10 cellular contexts compared by ENCODE assay signal in genomic region chr19:491146-491741, GRCh38. TPM values are rescaled to one million over a fixed set of nuclear protein-coding genes. Genes with fewer than 3 reads are reported as not detected.
DNase-seq lines count a peak whose midpoint lies in the region; ATAC-seq and TF ChIP-seq lines count a peak whose summit lies in the region.
"Had no signal": no experiment of that assay in that cellular context is flagged by ENCODE, and none has a peak within 500 bp of the region (broad histone marks: within the 10 kb centered on the region; RNA-seq: fewer than 3 reads in every experiment).

No MANE protein-coding gene starts in this region.

- H3K9me3 ChIP-seq in neutrophil (no peaks in the 10 kb centered on the region), MG63 (no peaks in the 10 kb centered on the region)
- H3K9me3 ChIP-seq: SJSA1 had no signal

- ATAC-seq in HG02884 (IDR thresholded peaks at IDR 0.05; ENCODE audit: unreplicated experiment): no peak
- ATAC-seq: activated T-helper 17 cell treated with anti-CD3 and anti-CD28 coated beads, Interleukin-2, amount 50 U/mL, for 72 hours had no signal

- peak overlapping the region; percentile 10 for H3K27ac ChIP-seq in neutrophil
- H3K27ac ChIP-seq: SJSA1 had no signal

- peaks cover 17 to 29% of the 10 kb centered on the region in 2 experiments for H3K4me1 ChIP-seq in neutrophil (ENCODE audit: control insufficient read depth in 1 of 2, insufficient read depth in 1 of 2, low read depth in 1 of 2, low read length in 1 of 2)

- TF ChIP-seq CTCF in neutrophil (IDR thresholded peaks at IDR 0.05): no peak

- DNase-seq in activated T-cell treated with anti-CD3 and anti-CD28 coated beads, Interleukin-2, amount 50 U/mL, for 1 hour: peak; percentile 48
- DNase-seq in activated T-cell treated with anti-CD3 and anti-CD28 coated beads for 4 hours: no peak
- DNase-seq in T1000 (lab: John Stamatoyannopoulos, UW): peak; percentile 73
- no peak for DNase-seq in MG63
- DNase-seq: KG1, NCI-H1694 treated with DMSO at 0.1 percent for 48 hours had no signal

- H3K4me3 ChIP-seq in neutrophil (ENCODE audit: low read depth in 1 of 2, low read length in 1 of 2) (no peak overlapping the region), MG63 (no peak overlapping the region)
- H3K4me3 ChIP-seq: SJSA1 had no signal

- H3K27me3 ChIP-seq in neutrophil: peaks cover 45% of the 10 kb centered on the region
- H3K27me3 ChIP-seq in MG63: no peaks in the 10 kb centered on the region

- H3K36me3 ChIP-seq in neutrophil: no peaks in the 10 kb centered on the region
- no peaks in the 10 kb centered on the region for H3K36me3 ChIP-seq in MG63

RNA-seq across cellular contexts. Expression of gene MADCAM1, which starts 5.0 kb away (rescaled TPM):
- not detected in 2 replicates for total RNA-seq in MG63 (2014; rRNA removed; shearing (Covaris generic); ENCODE audit: low replicate concordance)
- total RNA-seq: SJSA1 had no signal

RNA-seq across cellular contexts. Expression of gene TPGS1, which starts 16.1 kb away (rescaled TPM):
- 22.6 and 27.7 TPM in 2 replicates for total RNA-seq in MG63 (2014; rRNA removed; shearing (Covaris generic); ENCODE audit: low replicate concordance)

RNA-seq across cellular contexts. Expression of gene SHC2, which starts 30.4 kb away (rescaled TPM):
- total RNA-seq in MG63 (2014; rRNA removed; shearing (Covaris generic); ENCODE audit: low replicate concordance): not detected in 2 replicates
- total RNA-seq: SJSA1 had no signal

RNA-seq across cellular contexts. Expression of gene CDC34, which starts 40.3 kb away (rescaled TPM):
- 46.3 and 76.3 TPM in 2 replicates for total RNA-seq in MG63 (2014; rRNA removed; shearing (Covaris generic); ENCODE audit: low replicate concordance)

RNA-seq across cellular contexts. Expression of gene GZMM, which starts 52.6 kb away (rescaled TPM):
- total RNA-seq in MG63 (2014; rRNA removed; shearing (Covaris generic); ENCODE audit: low replicate concordance): not detected in 2 replicates
- total RNA-seq: SJSA1 had no signal

Comparison
In these comparisons a context has a peak if more than half of its experiments do, and no peak if none do; other contexts are left out.
1. DNase-seq: peak in activated T-cell treated with anti-CD3 and anti-CD28 coated beads, Interleukin-2, amount 50 U/mL, for 1 hour (single experiment) and T1000 (single experiment); none in activated T-cell treated with anti-CD3 and anti-CD28 coated beads for 4 hours (single experiment) and MG63 (single experiment).